Comparison of ENCODE assay signal across 24 cellular contexts in the genomic region with DNA sequence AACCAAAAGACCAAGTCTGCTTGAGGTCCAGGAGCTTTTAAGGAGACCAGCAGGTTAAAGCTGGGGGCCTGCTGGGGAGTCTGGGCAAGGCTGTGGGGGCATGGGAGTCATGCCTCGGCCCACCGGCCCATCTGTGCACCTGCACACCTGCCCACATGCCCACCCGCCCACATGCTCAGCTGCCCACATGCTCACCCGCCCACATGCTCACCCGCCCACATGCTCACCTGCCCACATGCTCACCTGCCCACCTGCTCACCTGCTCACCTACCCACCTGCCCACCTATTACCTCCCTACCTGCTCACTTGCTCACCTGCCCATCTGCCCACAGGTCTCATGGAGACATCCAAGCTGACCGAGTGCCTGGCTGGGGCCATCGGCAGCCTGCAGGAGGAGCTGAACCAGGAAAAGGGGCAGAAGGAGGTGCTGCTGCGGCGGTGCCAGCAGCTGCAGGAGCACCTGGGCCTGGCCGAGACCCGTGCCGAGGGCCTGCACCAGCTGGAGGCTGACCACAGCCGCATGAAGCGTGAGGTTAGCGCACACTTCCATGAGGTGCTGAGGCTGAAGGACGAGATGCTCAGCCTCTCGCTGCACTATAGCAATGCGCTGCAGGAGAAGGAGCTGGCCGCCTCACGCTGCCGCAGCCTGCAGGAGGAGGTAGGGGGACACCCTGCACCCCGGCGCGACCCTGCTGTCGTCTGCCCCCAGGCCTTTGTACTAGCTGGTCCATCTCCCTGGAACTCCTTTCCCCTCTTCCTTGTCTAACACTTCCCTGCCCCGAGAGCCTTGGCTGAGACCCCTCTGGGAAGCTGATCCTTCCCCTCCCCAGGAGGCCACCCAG. TPM values are rescaled to one million over a fixed set of nuclear protein-coding genes. Genes with fewer than 3 reads are reported as not detected.
DNase-seq lines count a peak whose midpoint lies in the region; ATAC-seq, FAIRE-seq and TF ChIP-seq lines count a peak whose summit lies in the region.
"Had no signal": no experiment of that assay in that cellular context is flagged by ENCODE, and none has a peak within 500 bp of the region (broad histone marks: within the 10 kb centered on the region; RNA-seq: fewer than 3 reads in every experiment).

No MANE protein-coding gene starts in this region.

- no peak overlapping the region for H3K9ac ChIP-seq in IMR-90 (ENCODE audit: low read depth, low read length)
- H3K9ac ChIP-seq in endodermal cell (ENCODE audit: extremely low read depth, low read length, poor library complexity, severe bottlenecking), result no peak overlapping the region

- H3K9me1 ChIP-seq in IMR-90 (ENCODE audit: insufficient read depth, low read length), result no peaks in the 10 kb centered on the region; the same call in 1 of the 2 replicates

- no peak overlapping the region for H3K4me2 ChIP-seq in IMR-90 (ENCODE audit: low read depth, low read length)

- dilution Hi-C loops in IMR-90 (cut with HindIII; ENCODE audit: low sequenced_read_pairs, unreplicated experiment), result no loop called here

- H3K56ac ChIP-seq in IMR-90 (ENCODE audit: extremely low read depth, insufficient read depth, low read length), result no peak overlapping the region

- H3K27me3 ChIP-seq in IMR-90 (ENCODE audit: control insufficient read depth, insufficient read depth, low read length), result peaks cover 21% of the 10 kb centered on the region
- H3K27me3 ChIP-seq in endodermal cell (ENCODE audit: control insufficient read depth, insufficient read depth, low read length, poor library complexity, severe bottlenecking), result no peaks in the 10 kb centered on the region

- H3K27ac Mint-ChIP-seq in endodermal cell (no peak overlapping the region), glutamatergic neuron (ENCODE audit: unreplicated experiment) (no peak overlapping the region)
- H3K27ac Mint-ChIP-seq: CD8-positive, alpha-beta memory T cell; IgD-negative memory B cell had no signal

- no peak overlapping the region for H4K91ac ChIP-seq in IMR-90 (ENCODE audit: insufficient read depth, low read depth, low read length)

- no peak overlapping the region for H3K4ac ChIP-seq in IMR-90 (ENCODE audit: low read depth, low read length)

- in situ Hi-C loops in IMR-90 (cut with MboI; ENCODE audit: low sequenced_read_pairs), result no loop called here

- no peaks in the 10 kb centered on the region for H3K79me1 ChIP-seq in IMR-90 (ENCODE audit: low read depth in 1 of 2, low read length in 2 of 2)

- no peak overlapping the region for H2BK20ac ChIP-seq in IMR-90 (ENCODE audit: low read depth, low read length)

- no peak overlapping the region for H4K8ac ChIP-seq in IMR-90 (ENCODE audit: low read depth in 2 of 2, low read length in 2 of 2)

- H4K20me1 ChIP-seq in IMR-90 (ENCODE audit: insufficient read depth, low read length), result no peaks in the 10 kb centered on the region

- no peak for TF ChIP-seq CTCF in IMR-90 (conservative IDR thresholded peaks at IDR 0.05; ENCODE audit: low read depth, low read length)
- TF ChIP-seq CTCF in endodermal cell (conservative IDR thresholded peaks at IDR 0.05), result no peak
- no peak for TF ChIP-seq CTCF in glutamatergic neuron (IDR thresholded peaks at IDR 0.05; ENCODE audit: partially characterized antibody, unreplicated experiment)

- no peak overlapping the region for H3K4me3 Mint-ChIP-seq in endodermal cell
- H3K4me3 Mint-ChIP-seq in glutamatergic neuron (ENCODE audit: unreplicated experiment), result no peak overlapping the region
- H3K4me3 Mint-ChIP-seq: CD8-positive, alpha-beta memory T cell; IgD-negative memory B cell had no signal

- ATAC-seq in IMR-90 (ENCODE audit: low read depth) (no peak), HG03520 (IDR thresholded peaks at IDR 0.05; ENCODE audit: unreplicated experiment) (no peak), HG03432 (IDR thresholded peaks at IDR 0.05; ENCODE audit: unreplicated experiment) (no peak)

- CTCF ChIA-PET in IMR-90 (lab: Yijun Ruan, JAX), result interaction anchor here (1.5 kb wide), 1 partner anchor 12 kb away, joined by 3 read pairs; no protein-coding TSS in a partner anchor

- H3K18ac ChIP-seq in IMR-90 (ENCODE audit: low read depth, low read length), result no peak overlapping the region

- H4K5ac ChIP-seq in IMR-90 (ENCODE audit: low read depth, low read length), result no peak overlapping the region

- no peak overlapping the region for H3K14ac ChIP-seq in IMR-90 (replicated peaks; ENCODE audit: low read depth, low read length)

- H3K36me3 ChIP-seq in IMR-90 (ENCODE audit: control insufficient read depth, insufficient read depth, low read length) (no peaks in the 10 kb centered on the region), endodermal cell (ENCODE audit: control insufficient read depth, insufficient read depth, low read length) (no peaks in the 10 kb centered on the region)

- FAIRE-seq in urothelium cell line (lab: Jason Lieb, UNC), result peak; percentile 92
- FAIRE-seq: A204.1, H54 had no signal

- H3K27ac ChIP-seq in IMR-90 (ENCODE audit: insufficient read depth, low read length) (no peak overlapping the region), endodermal cell (ENCODE audit: low read depth, low read length) (peak overlapping the region; percentile 92)
- H3K27ac ChIP-seq: C4-2B, SK-N-MC had no signal

- intact Hi-C loops in IMR-90 (cut with micrococcal nuclease), result no loop called here

- H3K9me3 ChIP-seq in IMR-90 (ENCODE audit: control insufficient read depth, insufficient read depth, low read length) (no peaks in the 10 kb centered on the region), endodermal cell (ENCODE audit: control insufficient read depth, low read length) (no peaks in the 10 kb centered on the region)

- H3K36me3 Mint-ChIP-seq in endodermal cell (ENCODE audit: low read depth) (no peaks in the 10 kb centered on the region), glutamatergic neuron (ENCODE audit: unreplicated experiment) (no peaks in the 10 kb centered on the region)
- H3K36me3 Mint-ChIP-seq: CD8-positive, alpha-beta memory T cell had no signal

- POLR2A ChIA-PET in IMR-90 (lab: Charles Lee; ENCODE audit: unreplicated experiment), result no interaction called here

- no peak overlapping the region for H2BK120ac ChIP-seq in IMR-90 (ENCODE audit: low read depth, low read length)

- no peak for TF ChIP-seq RAD21 in IMR-90 (IDR thresholded peaks at IDR 0.05; ENCODE audit: low read length)

- no peaks in the 10 kb centered on the region for H3K9me3 Mint-ChIP-seq in endodermal cell
- peaks cover 6% of the 10 kb centered on the region for H3K9me3 Mint-ChIP-seq in glutamatergic neuron (ENCODE audit: unreplicated experiment)
- H3K9me3 Mint-ChIP-seq: CD8-positive, alpha-beta memory T cell had no signal

- no peak overlapping the region for H3K23ac ChIP-seq in IMR-90 (ENCODE audit: low read depth, low read length)

- no peak overlapping the region for H2AK9ac ChIP-seq in IMR-90 (replicated peaks; ENCODE audit: low read depth, low read length, poor library complexity)

- WGBS in IMR-90 (ENCODE audit: extremely low coverage in 2 of 2, insufficient read length in 1 of 2), 2 experiments, result 88% methylated on average over 12 of the region's 26 CpGs; no CpG with 5 or more reads in 1 of the 2 experiments
- WGBS in endodermal cell (ENCODE audit: insufficient coverage in 1 of 2, insufficient read length in 1 of 2), 2 experiments, result 85 to 91% methylated on average over 14 to 26 of the region's 26 CpGs

- H2AFZ ChIP-seq in IMR-90 (replicated peaks; ENCODE audit: low read length, poor library complexity), result peak overlapping the region; percentile 14

- H3K4me1 Mint-ChIP-seq in endodermal cell (peaks cover 2% of the 10 kb centered on the region), glutamatergic neuron (ENCODE audit: low read depth, unreplicated experiment) (peaks cover 4% of the 10 kb centered on the region)
- H3K4me1 Mint-ChIP-seq: CD8-positive, alpha-beta memory T cell; IgD-negative memory B cell had no signal

- no TSS peak for BruUV-seq in IMR-90 (replicated peaks; lab: Mats Ljungman, UMichigan)

- no peak overlapping the region for H3K4me3 ChIP-seq in IMR-90 (ENCODE audit: insufficient read depth, low read depth, low read length)
- H3K4me3 ChIP-seq in endodermal cell (ENCODE audit: low read length), result no peak overlapping the region
- H3K4me3 ChIP-seq: SK-N-MC had no signal

- no peak for TF ChIP-seq POLR2A in IMR-90 (IDR thresholded peaks at IDR 0.05; ENCODE audit: low read depth, low read length)

- no peaks in the 10 kb centered on the region for H3K27me3 Mint-ChIP-seq in endodermal cell (ENCODE audit: insufficient read depth)
- peaks cover 4% of the 10 kb centered on the region for H3K27me3 Mint-ChIP-seq in glutamatergic neuron (ENCODE audit: unreplicated experiment)

- H3K4me1 ChIP-seq in IMR-90 (ENCODE audit: control insufficient read depth, insufficient read depth, low read length), result peaks cover 6% of the 10 kb centered on the region
- no peaks in the 10 kb centered on the region for H3K4me1 ChIP-seq in endodermal cell (ENCODE audit: control insufficient read depth, insufficient read depth, low read length)

- DNase-seq in SHP77 (lab: John Stamatoyannopoulos, UW) (peak; percentile 68 to 71), SHP77 treated with DMSO at 0.1 percent for 48 hours (lab: John Stamatoyannopoulos, UW) (no peak), IMR-90 (no peak), endodermal cell (no peak), urothelium cell line (ENCODE audit: low spot score) (no peak), glutamatergic neuron (no peak)
- DNase-seq: CD8-positive, alpha-beta memory T cell; EL; GF-D8; MV-4-11; NCI-H1105 treated with DMSO at 0.1 percent for 48 hours; NCI-H2029 treated with DMSO at 0.1 percent for 48 hours; NCI-H2171; NCI-H345; NCI-H524; Right ventricle myocardium superior had no signal

- no peak overlapping the region for H2BK15ac ChIP-seq in IMR-90 (ENCODE audit: low read depth, low read length)

- H2AK5ac ChIP-seq in IMR-90 (ENCODE audit: low read depth, low read length), result no peak overlapping the region

- no peak overlapping the region for H2BK5ac ChIP-seq in IMR-90 (ENCODE audit: low read depth, low read length, poor library complexity, severe bottlenecking)

RNA-seq across cellular contexts. Expression of gene CARD14, which starts 14.0 kb away (rescaled TPM):
- total RNA-seq in IMR-90 (2012; rRNA removed), result not detected in 2 replicates
- polyA plus RNA-seq in IMR-90 (2012; rRNA removed), result not detected in 2 replicates
- not detected in 2 replicates for polyA plus RNA-seq in IMR-90 (2012; cell fraction: cytosol; rRNA removed)
- 0.02 and 0.09 TPM in 2 replicates for polyA plus RNA-seq in IMR-90 (2012; cell fraction: nucleus; rRNA removed; ENCODE audit: low replicate concordance)
- under 1 TPM in 1 of 2 donors, not detected in 1; 0.31 TPM for total RNA-seq in endodermal cell
- polyA plus RNA-seq in endodermal cell (2013, experiment 1 of 2), result 0.50 TPM
- 0.37 TPM for polyA plus RNA-seq in endodermal cell (2013, experiment 2 of 2)
- total RNA-seq in glutamatergic neuron (ENCODE audit: unreplicated experiment), result 1.1 TPM
- total RNA-seq: CD8-positive, alpha-beta memory T cell; HT1080; Right ventricle myocardium superior had no signal
- polyA plus RNA-seq: CD8-positive, alpha-beta memory T cell; IgD-negative memory B cell had no signal

RNA-seq across cellular contexts. Expression of gene SGSH, which starts 36.3 kb away (rescaled TPM):
- total RNA-seq in IMR-90 (2012; rRNA removed), result 3.0 and 3.9 TPM in 2 replicates
- 41.5 TPM in 2 replicates for polyA plus RNA-seq in IMR-90 (2012; rRNA removed)
- 45.7 and 54.0 TPM in 2 replicates for polyA plus RNA-seq in IMR-90 (2012; cell fraction: cytosol; rRNA removed)
- 159 and 195 TPM in 2 replicates for polyA plus RNA-seq in IMR-90 (2012; cell fraction: nucleus; rRNA removed; ENCODE audit: low replicate concordance)
- total RNA-seq in endodermal cell, result 10 to 100 TPM; 40.4 to 42.5 TPM
- polyA plus RNA-seq in endodermal cell (2013, experiment 1 of 2), result 27.5 TPM
- 21.8 TPM for polyA plus RNA-seq in endodermal cell (2013, experiment 2 of 2)
- 17.3 TPM for total RNA-seq in glutamatergic neuron (ENCODE audit: unreplicated experiment)

RNA-seq across cellular contexts. Expression of gene SLC26A11, which starts 36.4 kb away (rescaled TPM):
- total RNA-seq in IMR-90 (2012; rRNA removed) (2.2 and 3.2 TPM in 2 replicates), endodermal cell (10 to 100 TPM; 43.7 to 48.2 TPM), glutamatergic neuron (ENCODE audit: unreplicated experiment) (15.9 TPM)
- 15.6 and 17.2 TPM in 2 replicates for polyA plus RNA-seq in IMR-90 (2012; rRNA removed)
- polyA plus RNA-seq in IMR-90 (2012; cell fraction: cytosol; rRNA removed), result 7.8 and 15.2 TPM in 2 replicates
- 43.1 and 103 TPM in 2 replicates for polyA plus RNA-seq in IMR-90 (2012; cell fraction: nucleus; rRNA removed; ENCODE audit: low replicate concordance)
- 25.4 TPM for polyA plus RNA-seq in endodermal cell (2013, experiment 1 of 2)
- 25.1 TPM for polyA plus RNA-seq in endodermal cell (2013, experiment 2 of 2)

RNA-seq across cellular contexts. Expression of gene EIF4A3, which starts 36.9 kb away (rescaled TPM):
- 97.1 and 110 TPM in 2 replicates for total RNA-seq in IMR-90 (2012; rRNA removed)
- 82.4 and 85.3 TPM in 2 replicates for polyA plus RNA-seq in IMR-90 (2012; rRNA removed)
- polyA plus RNA-seq in IMR-90 (2012; cell fraction: cytosol; rRNA removed), result 64.2 and 83.7 TPM in 2 replicates
- 46.8 and 170 TPM in 2 replicates for polyA plus RNA-seq in IMR-90 (2012; cell fraction: nucleus; rRNA removed; ENCODE audit: low replicate concordance)
- total RNA-seq in endodermal cell, result 100 to 1,000 TPM; 107 to 110 TPM
- polyA plus RNA-seq in endodermal cell (2013, experiment 1 of 2), result 126 TPM
- polyA plus RNA-seq in endodermal cell (2013, experiment 2 of 2), result 123 TPM
- total RNA-seq in glutamatergic neuron (ENCODE audit: unreplicated experiment), result 110 TPM

Comparison
In these comparisons a context has a peak if more than half of its experiments do, and no peak if none do; other contexts are left out.
1. DNase-seq: peak in SHP77 (2 of 2); none in SHP77 treated with DMSO at 0.1 percent for 48 hours (single experiment), IMR-90 (single experiment), endodermal cell (single experiment), urothelium cell line (single experiment) and glutamatergic neuron (single experiment).